ENCODE assay signal across 18 cellular contexts in genomic region chr11:46036009-46036408, GRCh38.
DNase-seq lines count a peak whose midpoint lies in the region; ATAC-seq, FAIRE-seq and TF ChIP-seq lines count a peak whose summit lies in the region.
"Had no signal": no experiment of that assay in that cellular context is flagged by ENCODE, and none has a peak within 500 bp of the region (broad histone marks: within the 10 kb centered on the region; RNA-seq: fewer than 3 reads in every experiment).

No MANE protein-coding gene starts in this region.

- no peak overlapping the region for H3K4me3 Mint-ChIP-seq in activated T-cell treated with anti-CD3 and anti-CD28 coated beads, Interleukin-2, amount 50 U/mL, for 4 hours
- no peak overlapping the region for H3K4me3 Mint-ChIP-seq in T-helper 17 cell
- H3K4me3 Mint-ChIP-seq: CD8-positive, alpha-beta T cell; GM23338 had no signal

- no peaks in the 10 kb centered on the region for H3K27me3 ChIP-seq in Karpas-422 (ENCODE audit: low read length)
- H3K27me3 ChIP-seq in parathyroid adenoma (ENCODE audit: control insufficient read depth, insufficient read depth, low read length) = no peaks in the 10 kb centered on the region

- H3K79me2 ChIP-seq in Karpas-422 (ENCODE audit: low read length) (peaks cover 87% of the 10 kb centered on the region), parathyroid adenoma (peaks cover 6% of the 10 kb centered on the region)

- H3K4me1 Mint-ChIP-seq in activated T-cell treated with anti-CD3 and anti-CD28 coated beads, Interleukin-2, amount 50 U/mL, for 4 hours (ENCODE audit: low read depth) = peaks cover 19% of the 10 kb centered on the region
- H3K4me1 Mint-ChIP-seq in T-helper 17 cell = peaks cover 36% of the 10 kb centered on the region

- TF ChIP-seq POLR2A in H54 (IDR thresholded peaks at IDR 0.05; ENCODE audit: low read depth, low read length) = no peak

- H3K9me3 Mint-ChIP-seq in activated T-cell treated with anti-CD3 and anti-CD28 coated beads, Interleukin-2, amount 50 U/mL, for 4 hours = no peaks in the 10 kb centered on the region
- H3K9me3 Mint-ChIP-seq: CD8-positive, alpha-beta T cell; GM23338 had no signal

- no peak for TF ChIP-seq CTCF in parathyroid adenoma (IDR thresholded peaks at IDR 0.05)
- no peak for TF ChIP-seq CTCF in GM13976 (IDR thresholded peaks at IDR 0.05; ENCODE audit: borderline replicate concordance, control extremely low read depth, extremely low read depth, insufficient read depth, missing control alignments)

- peak overlapping the region; percentile 8; the same call in 1 of the 2 replicates for H3K27ac ChIP-seq in Karpas-422 (ENCODE audit: low read length)
- H3K27ac ChIP-seq in parathyroid adenoma = peak overlapping the region; percentile 80

- in situ Hi-C loops in GM13976 (cut with MboI; ENCODE audit: low sequenced_read_pairs, unreplicated experiment) = no loop called here

- H4K20me1 ChIP-seq in Karpas-422 (ENCODE audit: insufficient read depth, low read depth, low read length) = no peaks in the 10 kb centered on the region

- H3K4me1 ChIP-seq in Karpas-422 (ENCODE audit: low read length) (peaks cover 57% of the 10 kb centered on the region), parathyroid adenoma (peaks cover 28% of the 10 kb centered on the region)
- H3K4me1 ChIP-seq: Caco-2 had no signal

- H3K9me2 ChIP-seq in Karpas-422 (replicated peaks; ENCODE audit: insufficient read depth, low read length) = no peaks in the 10 kb centered on the region

- no peaks in the 10 kb centered on the region for H3K36me3 ChIP-seq in Karpas-422 (ENCODE audit: insufficient read depth, low read length)
- H3K36me3 ChIP-seq in parathyroid adenoma (ENCODE audit: control insufficient read depth, insufficient read depth, low read length) = no peaks in the 10 kb centered on the region

- no peaks in the 10 kb centered on the region for H3K27me3 Mint-ChIP-seq in activated T-cell treated with anti-CD3 and anti-CD28 coated beads, Interleukin-2, amount 50 U/mL, for 4 hours (ENCODE audit: low read depth)
- no peaks in the 10 kb centered on the region for H3K27me3 Mint-ChIP-seq in T-helper 17 cell

- H3K9me3 ChIP-seq in Karpas-422 (ENCODE audit: low read length) (no peaks in the 10 kb centered on the region), T-helper 17 cell (ENCODE audit: control insufficient read depth, low read length, poor library complexity, severe bottlenecking) (no peaks in the 10 kb centered on the region), parathyroid adenoma (ENCODE audit: control insufficient read depth, low read length) (no peaks in the 10 kb centered on the region)
- H3K9me3 ChIP-seq: Caco-2 had no signal

- H3K27ac Mint-ChIP-seq in T-helper 17 cell = peak overlapping the region; percentile 60
- H3K27ac Mint-ChIP-seq: GM23338 had no signal

- peaks cover 8% of the 10 kb centered on the region for H3K36me3 Mint-ChIP-seq in activated T-cell treated with anti-CD3 and anti-CD28 coated beads, Interleukin-2, amount 50 U/mL, for 4 hours (ENCODE audit: insufficient read depth)
- H3K36me3 Mint-ChIP-seq in T-helper 17 cell (ENCODE audit: low read depth) = peaks cover 5% of the 10 kb centered on the region

- H3K4me3 ChIP-seq in Karpas-422 (ENCODE audit: low read length) (no peak overlapping the region), parathyroid adenoma (ENCODE audit: low read depth, low read length) (no peak overlapping the region)
- H3K4me3 ChIP-seq: GM23338 had no signal

- ATAC-seq in activated T-cell treated with anti-CD3 and anti-CD28 coated beads, Interleukin-2, amount 50 U/mL, for 4 hours = peak; percentile 10 to 14
- ATAC-seq in T-helper 17 cell = no peak
- ATAC-seq: CD8-positive, alpha-beta T cell; GM23338 had no signal

- H3K4me2 ChIP-seq in Karpas-422 (ENCODE audit: low read depth, low read length, poor library complexity, severe bottlenecking) (no peak overlapping the region), parathyroid adenoma (ENCODE audit: low read length) (no peak overlapping the region)
- H3K4me2 ChIP-seq: GM23338 had no signal

- DNase-seq in activated T-cell treated with anti-CD3 and anti-CD28 coated beads, Interleukin-2, amount 50 U/mL, for 4 hours = no peak
- no peak for DNase-seq in activated T-cell treated with anti-CD3 and anti-CD28 coated beads for 4 hours
- DNase-seq in Karpas-422 = no peak
- DNase-seq in T-helper 17 cell = no peak
- DNase-seq in H54 (ENCODE audit: insufficient read length, low spot score) = no peak
- DNase-seq in GM13976 (ENCODE audit: low spot score) = no peak
- DNase-seq: C1 segment of cervical spinal cord; Caco-2; CD8-positive, alpha-beta T cell; DMS153; DND-41; H7; HCEC 1CT had no signal

- H2AFZ ChIP-seq in Karpas-422 (ENCODE audit: low read length) (no peak overlapping the region), parathyroid adenoma (no peak overlapping the region)
- H2AFZ ChIP-seq: GM23338 had no signal

- H3K9ac ChIP-seq in Karpas-422 (ENCODE audit: low read length) = no peak overlapping the region
- H3K9ac ChIP-seq in parathyroid adenoma = no peak overlapping the region

- no peak for FAIRE-seq in H54 (lab: Jason Lieb, UNC)
- FAIRE-seq: G401.6, GM12892, GM19239 had no signal
